In the genomic region with DNA sequence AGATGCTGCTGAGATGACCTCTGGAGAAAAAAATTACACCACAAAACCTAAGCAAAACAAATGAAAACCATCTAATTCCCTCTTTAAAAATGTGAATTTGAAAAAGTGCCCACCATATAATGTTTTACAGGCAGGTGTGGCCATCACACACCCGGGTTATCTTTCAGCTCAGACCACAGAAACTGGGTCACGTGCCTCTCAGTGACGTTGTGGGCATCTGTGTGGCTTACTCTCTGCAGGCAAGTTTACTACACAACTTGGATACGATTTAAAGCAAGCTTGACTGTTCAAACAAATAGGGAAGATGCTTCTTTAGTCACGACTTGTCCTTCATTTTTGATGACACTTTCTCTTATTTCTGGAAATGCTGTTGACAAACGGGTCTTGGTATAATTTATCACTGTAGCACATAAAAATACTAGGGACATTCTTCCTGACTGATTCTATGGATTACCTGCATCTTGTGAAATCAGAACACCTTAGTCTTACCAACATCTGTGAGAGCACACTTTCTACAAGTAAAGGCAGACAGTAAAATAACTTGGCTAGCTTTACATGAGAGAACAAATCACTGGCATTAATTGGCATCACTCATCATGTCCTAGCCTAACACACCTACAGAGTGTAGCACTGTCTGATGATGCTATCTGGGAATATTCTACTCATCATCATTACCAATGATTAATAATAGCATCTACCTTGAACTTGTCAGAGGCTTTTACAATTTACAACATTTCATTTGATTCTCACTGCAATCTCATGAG, we compare ENCODE assay signal across 9 cellular contexts.
DNase-seq lines count a peak whose midpoint lies in the region; ATAC-seq, FAIRE-seq and TF ChIP-seq lines count a peak whose summit lies in the region.
"Had no signal": no experiment of that assay in that cellular context is flagged by ENCODE, and none has a peak within 500 bp of the region (broad histone marks: within the 10 kb centered on the region; RNA-seq: fewer than 3 reads in every experiment).

No MANE protein-coding gene starts in this region.

- no peak for FAIRE-seq in D721Med (lab: Jason Lieb, UNC)

- no peak for TF ChIP-seq CTCF in D721Med (IDR thresholded peaks at IDR 0.05; ENCODE audit: insufficient read depth, missing control alignments)

- no peaks in the 10 kb centered on the region for H3K9me3 Mint-ChIP-seq in naive B cell

- no peaks in the 10 kb centered on the region for H3K27me3 Mint-ChIP-seq in naive B cell

- no peak overlapping the region for H3K4me3 Mint-ChIP-seq in naive B cell

- H3K27ac Mint-ChIP-seq in naive B cell: peak overlapping the region in 1 of 6 donors; percentile 6

- DNase-seq in activated CD4-positive, alpha-beta T cell treated with anti-CD3 and anti-CD28 coated beads for 4 hours: peak; percentile 27 to 33
- no peak for DNase-seq in naive B cell
- DNase-seq in D721Med (ENCODE audit: insufficient read length, low spot score): no peak
- no peak for DNase-seq in NCI-H2227 (lab: John Stamatoyannopoulos, UW; ENCODE audit: unreplicated experiment)
- DNase-seq in COLO668 (lab: John Stamatoyannopoulos, UW; ENCODE audit: unreplicated experiment): no peak
- DNase-seq: heart right ventricle had no signal

- H3K36me3 Mint-ChIP-seq in naive B cell: no peaks in the 10 kb centered on the region

- H3K4me1 Mint-ChIP-seq in naive B cell: peaks cover 0 to 3% (median 0%) of the 10 kb centered on the region in 3 donors

- ATAC-seq in GM19395 (IDR thresholded peaks at IDR 0.05; ENCODE audit: unreplicated experiment): peak; percentile 99
- ATAC-seq in HG03097 (IDR thresholded peaks at IDR 0.05; ENCODE audit: low FRiP score, unreplicated experiment): peak; percentile 100
- ATAC-seq in naive B cell (ENCODE audit: low read depth in 2 of 2): peak; percentile 38 to 48
- ATAC-seq in esophagus mucosa: no peak

Comparison
In these comparisons a context has a peak if more than half of its experiments do, and no peak if none do; other contexts are left out.
1. DNase-seq: peak in activated CD4-positive, alpha-beta T cell treated with anti-CD3 and anti-CD28 coated beads for 4 hours (2 of 2); none in naive B cell (single experiment), D721Med (single experiment), NCI-H2227 (single experiment) and COLO668 (single experiment).